26 cellular contexts compared by ENCODE assay signal in genomic region chr2:156727867-156728266, GRCh38.
"Had no signal": no experiment of that assay in that cellular context is flagged by ENCODE, and none has a peak within 500 bp of the region (broad histone marks: within the 10 kb centered on the region; RNA-seq: fewer than 3 reads in every experiment).

No MANE protein-coding gene starts in this region.

- ATAC-seq: esophagus mucosa, gastrocnemius medialis, heart right ventricle, left colon, left lung, left ventricle myocardium superior, lower lobe of right lung had no signal

- H3K4me3 Mint-ChIP-seq: immature natural killer cell had no signal

- H3K9me3 Mint-ChIP-seq: immature natural killer cell had no signal

- H3K4me1 ChIP-seq: esophagus squamous epithelium, gastrocnemius medialis, heart right ventricle, left lung, lower lobe of right lung had no signal

- H3K9me3 ChIP-seq: esophagus squamous epithelium, gastrocnemius medialis, heart right ventricle, left lung, lower lobe of right lung had no signal

- H3K27ac ChIP-seq: coronary artery, dorsolateral prefrontal cortex, epithelial cell of prostate, esophagus squamous epithelium, gastrocnemius medialis, heart right ventricle, left lung, lower lobe of right lung had no signal

- H3K36me3 ChIP-seq: esophagus squamous epithelium, gastrocnemius medialis, heart right ventricle, left lung, lower lobe of right lung had no signal

- DNase-seq: dermis blood vessel endothelial cell; dorsolateral prefrontal cortex; effector CD4-positive, alpha-beta T cell; effector memory CD4-positive, alpha-beta T cell; erythroblast; esophagus squamous epithelium; foreskin fibroblast; foreskin melanocyte; gastrocnemius medialis; glutamatergic neuron; head of caudate nucleus; heart right ventricle; hypothalamus; immature natural killer cell; islet precursor cell; kidney; kidney glomerular epithelial cell; left colon; left lung; left ventricle myocardium superior; lower lobe of right lung; mesenchymal stem cell; midbrain had no signal

- H3K4me1 Mint-ChIP-seq: immature natural killer cell had no signal

- H3K36me3 Mint-ChIP-seq: immature natural killer cell had no signal

- H3K4me3 ChIP-seq: coronary artery, dorsolateral prefrontal cortex, esophagus squamous epithelium, gastrocnemius medialis, heart right ventricle, left lung, lower lobe of right lung had no signal

- H3K27ac Mint-ChIP-seq: immature natural killer cell had no signal

- H3K27me3 ChIP-seq: dorsolateral prefrontal cortex, esophagus squamous epithelium, gastrocnemius medialis, heart right ventricle, left lung had no signal
